ENCODE assay signal across 22 cellular contexts in genomic region chr7:133299620-133300019, GRCh38.
DNase-seq lines count a peak whose midpoint lies in the region; ATAC-seq, FAIRE-seq and TF ChIP-seq lines count a peak whose summit lies in the region.
"Had no signal": no experiment of that assay in that cellular context is flagged by ENCODE, and none has a peak within 500 bp of the region (broad histone marks: within the 10 kb centered on the region; RNA-seq: fewer than 3 reads in every experiment).

No MANE protein-coding gene starts in this region.

- ATAC-seq in SK-N-SH treated with all-trans-retinoic acid at 6 μM for 48 hours (no peak; the same call in 2 of the 3 replicates), HG02642 (IDR thresholded peaks at IDR 0.05; ENCODE audit: poor library complexity, unreplicated experiment) (no peak)
- ATAC-seq: A549, GM23338 had no signal

- peak; percentile 58 for FAIRE-seq in D721Med (lab: Jason Lieb, UNC)
- peak; percentile 45 for FAIRE-seq in islet of Langerhans (lab: Jason Lieb, UNC)
- FAIRE-seq: A549, G401.6, GM12892 had no signal

- no peak for TF ChIP-seq CTCF in D721Med (IDR thresholded peaks at IDR 0.05; ENCODE audit: insufficient read depth, missing control alignments)

- no peak for DNase-seq in D721Med (ENCODE audit: insufficient read length, low spot score)
- DNase-seq in NCI-H82 treated with DMSO at 0.1 percent for 48 hours (lab: John Stamatoyannopoulos, UW; ENCODE audit: unreplicated experiment): peak; percentile 66
- no peak for DNase-seq in Ammon's horn (ENCODE audit: low spot score)
- no peak for DNase-seq in nucleus accumbens (lab: John Stamatoyannopoulos, UW)
- DNase-seq: 8988T; ACHN; AML-193; C1 segment of cervical spinal cord; Calu3; CD4-positive, alpha-beta memory T cell; COR-L47; DMS153; DND-41; H9; HFFc6 had no signal

TF ChIP-seq in SK-N-SH treated with all-trans-retinoic acid at 6 μM for 48 hours, 23 proteins besides CTCF, POLR2A, EP300 and RAD21:
- no peak for TF ChIP-seq ZNF8 (CRISPR knock-in tag; IDR thresholded peaks at IDR 0.05)
- 0 out of 2 replicates have a peak, but pooled peaks have one; percentile 89 for TF ChIP-seq GLIS3 (CRISPR knock-in tag; IDR thresholded peaks at IDR 0.05)
- TF ChIP-seq ISL1 (CRISPR knock-in tag; IDR thresholded peaks at IDR 0.05): peak; percentile 62
- TF ChIP-seq TCF4 (CRISPR knock-in tag; IDR thresholded peaks at IDR 0.05; ENCODE audit: borderline replicate concordance): peak; percentile 50; the same call in 1 of the 2 replicates
TF ChIP-seq in SK-N-SH treated with all-trans-retinoic acid at 6 μM for 48 hours: peak in this region for 3.
